In the genomic region with DNA sequence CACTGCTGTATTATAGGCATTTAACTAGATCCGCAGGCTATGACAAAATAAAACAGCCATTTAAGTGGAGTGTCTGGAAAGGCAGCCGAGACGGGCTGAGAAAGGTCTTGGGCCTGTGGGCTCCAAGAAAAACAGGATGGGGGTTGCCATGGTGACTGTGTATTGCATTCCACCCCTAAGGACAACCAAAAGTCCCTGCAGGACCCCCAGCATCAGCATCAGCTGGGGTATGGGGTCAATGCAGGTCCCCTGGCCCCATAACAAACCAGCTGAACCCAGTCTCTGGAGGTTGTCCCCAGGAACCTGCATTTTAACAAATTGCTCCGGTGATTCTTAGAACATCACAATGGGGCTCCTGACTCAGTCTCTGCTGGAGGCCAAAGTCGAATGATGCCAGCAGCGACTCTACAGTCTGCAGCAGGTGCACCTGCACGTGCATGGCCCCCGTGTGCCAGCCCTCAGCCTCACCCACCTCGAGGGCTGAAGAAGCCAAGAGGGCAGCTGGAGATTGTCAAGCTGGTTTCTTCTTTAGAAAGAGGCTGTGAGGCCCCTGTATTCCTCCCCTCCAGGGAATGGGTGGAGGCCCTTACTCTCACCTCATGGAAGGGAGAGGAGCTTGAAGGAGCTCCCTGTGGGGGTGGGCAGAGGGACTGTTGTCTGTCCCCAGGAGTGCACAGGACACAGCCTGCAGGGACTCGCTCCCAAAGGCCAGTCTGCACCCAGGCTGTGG, we compare ENCODE assay signal across 27 cellular contexts.
"Had no signal": no experiment of that assay in that cellular context is flagged by ENCODE, and none has a peak within 500 bp of the region (broad histone marks: within the 10 kb centered on the region; RNA-seq: fewer than 3 reads in every experiment).

No MANE protein-coding gene starts in this region.

- H3K27me3 ChIP-seq: cardiac muscle cell, Peyer's patch, SJSA1 had no signal

- H3K4me1 ChIP-seq: Peyer's patch, SJSA1 had no signal

- H3K27ac Mint-ChIP-seq: activated CD4-positive, alpha-beta T cell treated with anti-CD3 and anti-CD28 coated beads, Interleukin-2, amount 10 ng/mL, durations not matched to agents 24 days and 14 days; activated CD8-positive, alpha-beta memory T cell treated with anti-CD3 and anti-CD28 coated beads, Interleukin-2, amount 10 ng/mL, durations not matched to agents 7 days and 5 days; activated naive CD4-positive, alpha-beta T cell treated with anti-CD3 and anti-CD28 coated beads, Interleukin-2, amount 50 U/mL, for 72 hours; activated T-cell treated with anti-CD3 and anti-CD28 coated beads, Interleukin-2, amount 50 U/mL, for 24 hours; activated T-helper 1 cell treated with anti-CD3 and anti-CD28 coated beads, Interleukin-12 subunit alpha, Interleukin-12 subunit beta, Interleukin-2, Interleukin-4 antibody, amounts not matched to agents 30 ng/mL and 10 ng/mL and 1 ng/mL, durations not matched to agents 14 hours and 24 hours and 36 hours; WTC11 had no signal

- H3K36me3 ChIP-seq: cardiac muscle cell, Peyer's patch, SJSA1 had no signal

- ATAC-seq: activated CD8-positive, alpha-beta memory T cell treated with anti-CD3 and anti-CD28 coated beads, Interleukin-2, amount 10 ng/mL, durations not matched to agents 7 days and 5 days; activated naive CD4-positive, alpha-beta T cell treated with anti-CD3 and anti-CD28 coated beads, Interleukin-2, amount 50 U/mL, for 72 hours; SK-N-SH treated with all-trans-retinoic acid at 6 μM for 48 hours; WTC11 had no signal

- H3K27ac ChIP-seq: cardiac muscle cell, Peyer's patch, RWPE1, SJSA1 had no signal

- H3K4me1 Mint-ChIP-seq: activated CD4-positive, alpha-beta T cell treated with anti-CD3 and anti-CD28 coated beads, Interleukin-2, amount 10 ng/mL, durations not matched to agents 24 days and 14 days; activated CD8-positive, alpha-beta memory T cell treated with anti-CD3 and anti-CD28 coated beads, Interleukin-2, amount 10 ng/mL, durations not matched to agents 7 days and 5 days; WTC11 had no signal

- H3K27me3 Mint-ChIP-seq: activated CD4-positive, alpha-beta T cell treated with anti-CD3 and anti-CD28 coated beads, Interleukin-2, amount 10 ng/mL, durations not matched to agents 24 days and 14 days; activated CD8-positive, alpha-beta memory T cell treated with anti-CD3 and anti-CD28 coated beads, Interleukin-2, amount 10 ng/mL, durations not matched to agents 7 days and 5 days; activated T-cell treated with anti-CD3 and anti-CD28 coated beads, Interleukin-2, amount 50 U/mL, for 24 hours had no signal

- DNase-seq: activated CD4-positive, alpha-beta T cell treated with anti-CD3 and anti-CD28 coated beads, Interleukin-2, amount 10 ng/mL, durations not matched to agents 24 days and 14 days; activated CD4-positive, alpha-beta T cell treated with anti-CD3 and anti-CD28 coated beads, Interleukin-2, amount 50 U/mL, for 48 hours; activated CD4-positive, CD25-positive, alpha-beta regulatory T cell treated with anti-CD3 and anti-CD28 coated beads, Interleukin-2, amount 50 U/mL, for 72 hours; activated CD8-positive, alpha-beta memory T cell treated with anti-CD3 and anti-CD28 coated beads, Interleukin-2, amount 10 ng/mL, durations not matched to agents 7 days and 5 days; activated effector memory CD4-positive, alpha-beta T cell treated with Interleukin-2 at 50 U/mL for 16 hours; activated naive CD4-positive, alpha-beta T cell treated with Interleukin-2 at 50 U/mL for 16 hours; activated T-cell treated with anti-CD3 and anti-CD28 coated beads, Interleukin-2, amount 50 U/mL, for 24 hours; amygdala; Karpas-422; MM.1S; NCI-H1105 treated with DMSO at 0.1 percent for 48 hours; NCI-H1436 treated with DMSO at 0.1 percent for 48 hours; NCI-H187; NCI-H2081; NCI-H526 treated with DMSO at 0.1 percent for 48 hours; NK-92 treated with Interleukin-12 subunit alpha and Interleukin-12 subunit beta, amount 100 ng/mL, for 24 hours; Peyer's patch; SHP77; SW 1271 had no signal

- H3K36me3 Mint-ChIP-seq: activated CD8-positive, alpha-beta memory T cell treated with anti-CD3 and anti-CD28 coated beads, Interleukin-2, amount 10 ng/mL, durations not matched to agents 7 days and 5 days; activated naive CD4-positive, alpha-beta T cell treated with anti-CD3 and anti-CD28 coated beads, Interleukin-2, amount 50 U/mL, for 72 hours; brain; WTC11 had no signal

- H3K9me3 Mint-ChIP-seq: activated CD4-positive, alpha-beta T cell treated with anti-CD3 and anti-CD28 coated beads, Interleukin-2, amount 10 ng/mL, durations not matched to agents 24 days and 14 days; activated naive CD4-positive, alpha-beta T cell treated with anti-CD3 and anti-CD28 coated beads, Interleukin-2, amount 50 U/mL, for 72 hours; activated T-cell treated with anti-CD3 and anti-CD28 coated beads, Interleukin-2, amount 50 U/mL, for 24 hours; activated T-helper 1 cell treated with anti-CD3 and anti-CD28 coated beads, Interleukin-12 subunit alpha, Interleukin-12 subunit beta, Interleukin-2, Interleukin-4 antibody, amounts not matched to agents 30 ng/mL and 10 ng/mL and 1 ng/mL, durations not matched to agents 14 hours and 24 hours and 36 hours had no signal

- H3K4me3 Mint-ChIP-seq: activated CD4-positive, alpha-beta T cell treated with anti-CD3 and anti-CD28 coated beads, Interleukin-2, amount 10 ng/mL, durations not matched to agents 24 days and 14 days; activated CD8-positive, alpha-beta memory T cell treated with anti-CD3 and anti-CD28 coated beads, Interleukin-2, amount 10 ng/mL, durations not matched to agents 7 days and 5 days; activated T-cell treated with anti-CD3 and anti-CD28 coated beads, Interleukin-2, amount 50 U/mL, for 24 hours; activated T-helper 1 cell treated with anti-CD3 and anti-CD28 coated beads, Interleukin-12 subunit alpha, Interleukin-12 subunit beta, Interleukin-2, Interleukin-4 antibody, amounts not matched to agents 30 ng/mL and 10 ng/mL and 1 ng/mL, durations not matched to agents 14 hours and 24 hours and 36 hours; brain; WTC11 had no signal

- H3K9me3 ChIP-seq: Peyer's patch, SJSA1 had no signal

- H3K4me3 ChIP-seq: cardiac muscle cell, Peyer's patch, SJSA1 had no signal
